ENCODE assay signal across 2 cellular contexts in genomic region chr17:15981646-15982580, GRCh38.
A peak's percentile ranks its signal among the peaks of the same experiment; 100 is the strongest.
TF ChIP-seq lines count a peak whose summit lies in the region.

No MANE protein-coding gene starts in this region.

TF ChIP-seq in A549, 52 proteins besides CTCF, POLR2A, EP300 and RAD21 (continued from another document):
- TF ChIP-seq, protein P1, sequence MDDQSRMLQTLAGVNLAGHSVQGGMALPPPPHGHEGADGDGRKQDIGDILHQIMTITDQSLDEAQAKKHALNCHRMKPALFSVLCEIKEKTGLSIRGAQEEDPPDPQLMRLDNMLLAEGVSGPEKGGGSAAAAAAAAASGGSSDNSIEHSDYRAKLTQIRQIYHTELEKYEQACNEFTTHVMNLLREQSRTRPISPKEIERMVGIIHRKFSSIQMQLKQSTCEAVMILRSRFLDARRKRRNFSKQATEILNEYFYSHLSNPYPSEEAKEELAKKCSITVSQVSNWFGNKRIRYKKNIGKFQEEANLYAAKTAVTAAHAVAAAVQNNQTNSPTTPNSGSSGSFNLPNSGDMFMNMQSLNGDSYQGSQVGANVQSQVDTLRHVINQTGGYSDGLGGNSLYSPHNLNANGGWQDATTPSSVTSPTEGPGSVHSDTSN (IDR thresholded peaks at IDR 0.05): no peak
TF ChIP-seq in A549: peak in this region for 3.

TF ChIP-seq in HCT116, 20 proteins besides CTCF, POLR2A, EP300 and RAD21 (continued from another document):
- TF ChIP-seq, protein P2, sequence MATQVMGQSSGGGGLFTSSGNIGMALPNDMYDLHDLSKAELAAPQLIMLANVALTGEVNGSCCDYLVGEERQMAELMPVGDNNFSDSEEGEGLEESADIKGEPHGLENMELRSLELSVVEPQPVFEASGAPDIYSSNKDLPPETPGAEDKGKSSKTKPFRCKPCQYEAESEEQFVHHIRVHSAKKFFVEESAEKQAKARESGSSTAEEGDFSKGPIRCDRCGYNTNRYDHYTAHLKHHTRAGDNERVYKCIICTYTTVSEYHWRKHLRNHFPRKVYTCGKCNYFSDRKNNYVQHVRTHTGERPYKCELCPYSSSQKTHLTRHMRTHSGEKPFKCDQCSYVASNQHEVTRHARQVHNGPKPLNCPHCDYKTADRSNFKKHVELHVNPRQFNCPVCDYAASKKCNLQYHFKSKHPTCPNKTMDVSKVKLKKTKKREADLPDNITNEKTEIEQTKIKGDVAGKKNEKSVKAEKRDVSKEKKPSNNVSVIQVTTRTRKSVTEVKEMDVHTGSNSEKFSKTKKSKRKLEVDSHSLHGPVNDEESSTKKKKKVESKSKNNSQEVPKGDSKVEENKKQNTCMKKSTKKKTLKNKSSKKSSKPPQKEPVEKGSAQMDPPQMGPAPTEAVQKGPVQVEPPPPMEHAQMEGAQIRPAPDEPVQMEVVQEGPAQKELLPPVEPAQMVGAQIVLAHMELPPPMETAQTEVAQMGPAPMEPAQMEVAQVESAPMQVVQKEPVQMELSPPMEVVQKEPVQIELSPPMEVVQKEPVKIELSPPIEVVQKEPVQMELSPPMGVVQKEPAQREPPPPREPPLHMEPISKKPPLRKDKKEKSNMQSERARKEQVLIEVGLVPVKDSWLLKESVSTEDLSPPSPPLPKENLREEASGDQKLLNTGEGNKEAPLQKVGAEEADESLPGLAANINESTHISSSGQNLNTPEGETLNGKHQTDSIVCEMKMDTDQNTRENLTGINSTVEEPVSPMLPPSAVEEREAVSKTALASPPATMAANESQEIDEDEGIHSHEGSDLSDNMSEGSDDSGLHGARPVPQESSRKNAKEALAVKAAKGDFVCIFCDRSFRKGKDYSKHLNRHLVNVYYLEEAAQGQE (IDR thresholded peaks at IDR 0.05; ENCODE audit: low read depth): no peak
- TF ChIP-seq ZNF274 (IDR thresholded peaks at IDR 0.05; ENCODE audit: low read depth, low read length) (no peak), ATF3 (IDR thresholded peaks at IDR 0.05) (no peak), JUND (IDR thresholded peaks at IDR 0.05) (0 out of 2 replicates have a peak, but pooled peaks have one; percentile 3)
TF ChIP-seq in HCT116: peak in this region for 4.
